In genomic region chr6:17099401-17100059, GRCh38 we compare ENCODE assay signal across 19 cellular contexts. TPM values are rescaled to one million over a fixed set of nuclear protein-coding genes. Genes with fewer than 3 reads are reported as not detected.
A peak's percentile ranks its signal among the peaks of the same experiment; 100 is the strongest.
DNase-seq lines count a peak whose midpoint lies in the region; TF ChIP-seq lines count a peak whose summit lies in the region.
"Had no signal": no experiment of that assay in that cellular context is flagged by ENCODE, and none has a peak within 500 bp of the region (broad histone marks: within the 10 kb centered on the region; RNA-seq: fewer than 3 reads in every experiment).

No MANE protein-coding gene starts in this region.

- H3K9me3 Mint-ChIP-seq in neural progenitor cell: no peaks in the 10 kb centered on the region
- H3K9me3 Mint-ChIP-seq: CD4-positive, CD25-positive, alpha-beta regulatory T cell; CD8-positive, alpha-beta memory T cell had no signal

- H2AFZ ChIP-seq in neural progenitor cell (replicated peaks): no peak overlapping the region

- H3K36me3 ChIP-seq in neural progenitor cell: no peaks in the 10 kb centered on the region
- H3K36me3 ChIP-seq: BE2C had no signal

- peak overlapping the region; percentile 73 for H3K4me3 Mint-ChIP-seq in neural progenitor cell
- H3K4me3 Mint-ChIP-seq: CD4-positive, CD25-positive, alpha-beta regulatory T cell; CD8-positive, alpha-beta memory T cell; IgD-negative memory B cell had no signal

- no peaks in the 10 kb centered on the region for H3K79me2 ChIP-seq in neural progenitor cell (ENCODE audit: low read depth)

- H3K4me1 ChIP-seq in neural progenitor cell: no peaks in the 10 kb centered on the region
- H3K4me1 ChIP-seq: BE2C had no signal

- H3K4me2 ChIP-seq in neural progenitor cell: no peak overlapping the region

- H3K36me3 Mint-ChIP-seq in neural progenitor cell: no peaks in the 10 kb centered on the region
- H3K36me3 Mint-ChIP-seq: CD4-positive, CD25-positive, alpha-beta regulatory T cell; CD8-positive, alpha-beta memory T cell; IgD-negative memory B cell had no signal

- no peaks in the 10 kb centered on the region for H4K20me1 ChIP-seq in neural progenitor cell (ENCODE audit: low read depth)

- H3K9ac ChIP-seq in neural progenitor cell: no peak overlapping the region

- no peak overlapping the region for H3K27ac ChIP-seq in neural progenitor cell

- H3K4me1 Mint-ChIP-seq in neural progenitor cell: peaks cover 19% of the 10 kb centered on the region

- peaks cover 27% of the 10 kb centered on the region for H3K27me3 Mint-ChIP-seq in neural progenitor cell (ENCODE audit: insufficient read depth, low read depth)

- H3F3A ChIP-seq in neural progenitor cell (ENCODE audit: low read depth): peaks cover 7% of the 10 kb centered on the region

- no peaks in the 10 kb centered on the region for H3K9me3 ChIP-seq in neural progenitor cell (ENCODE audit: low read depth)
- H3K9me3 ChIP-seq: BE2C had no signal

- no peak overlapping the region for H3K27ac Mint-ChIP-seq in neural progenitor cell
- H3K27ac Mint-ChIP-seq: CD4-positive, CD25-positive, alpha-beta regulatory T cell; CD8-positive, alpha-beta memory T cell; IgD-negative memory B cell had no signal

- TF ChIP-seq CTCF in neural progenitor cell (IDR thresholded peaks at IDR 0.05): no peak

- DNase-seq in OCI-M1 (lab: John Stamatoyannopoulos, UW) (peak; percentile 52), globus pallidus (ENCODE audit: low spot score) (peak; percentile 24), neural progenitor cell (ENCODE audit: low spot score) (no peak), superior temporal gyrus (ENCODE audit: extremely low spot score) (peak; percentile 30), NCI-H345 (lab: John Stamatoyannopoulos, UW) (no peak), NCI-H2171 (lab: John Stamatoyannopoulos, UW) (no peak)
- DNase-seq in stimulated activated naive CD4-positive, alpha-beta T cell (lab: John Stamatoyannopoulos, UW): no peak
- DNase-seq: ACHN; BE2C; C1 segment of cervical spinal cord; CD4-positive, CD25-positive, alpha-beta regulatory T cell; CD8-positive, alpha-beta memory T cell; COR-L47; DMS153; DMS79; GDM1; GOT3; H7 had no signal

- no peak overlapping the region for H3K4me3 ChIP-seq in neural progenitor cell

- peaks cover 57% of the 10 kb centered on the region for H3K27me3 ChIP-seq in neural progenitor cell

RNA-seq across cellular contexts. Expression of gene STMND1, which starts 2.3 kb away (rescaled TPM):
- total RNA-seq in neural progenitor cell (ENCODE audit: low replicate concordance): not detected in 2 replicates
- total RNA-seq: CD4-positive, CD25-positive, alpha-beta regulatory T cell; H7 had no signal

Comparison
In these comparisons a context has a peak if more than half of its experiments do, and no peak if none do; other contexts are left out.
1. DNase-seq: peak in OCI-M1 (single experiment), globus pallidus (single experiment) and superior temporal gyrus (single experiment); none in neural progenitor cell (single experiment), NCI-H345 (single experiment), NCI-H2171 (single experiment) and stimulated activated naive CD4-positive, alpha-beta T cell (0 of 6).